ENCODE assay signal across 2 cellular contexts in genomic region chr10:17787087-17787942, GRCh38.
TF ChIP-seq lines count a peak whose summit lies in the region.

No MANE protein-coding gene starts in this region.

TF ChIP-seq in HCT116, 20 proteins besides CTCF, POLR2A, EP300 and RAD21 (continued from another document):
- no peak for TF ChIP-seq MAX (IDR thresholded peaks at IDR 0.05)
- peak; percentile 60; the same call in 1 of the 2 replicates for TF ChIP-seq JUND (IDR thresholded peaks at IDR 0.05)
- TF ChIP-seq SIN3A (IDR thresholded peaks at IDR 0.05; ENCODE audit: low read depth) = no peak
- no peak for TF ChIP-seq ZBTB33 (IDR thresholded peaks at IDR 0.05; ENCODE audit: extremely low read depth, insufficient replicate concordance, low read length)
- TF ChIP-seq SP1 (IDR thresholded peaks at IDR 0.05; ENCODE audit: low read depth) = peak; percentile 32; the same call in 1 of the 2 replicates

TF ChIP-seq in WTC11, 78 proteins besides CTCF, POLR2A, EP300 and RAD21 (continued from another document):
- no peak for TF ChIP-seq AR (CRISPR knock-in tag; IDR thresholded peaks at IDR 0.05)
- TF ChIP-seq HMGA2 (CRISPR knock-in tag; IDR thresholded peaks at IDR 0.05) = no peak
